ENCODE assay signal across 28 cellular contexts in genomic region chr7:4209126-4209525, GRCh38.
"Had no signal": no experiment of that assay in that cellular context is flagged by ENCODE, and none has a peak within 500 bp of the region (broad histone marks: within the 10 kb centered on the region; RNA-seq: fewer than 3 reads in every experiment).

No MANE protein-coding gene starts in this region.

- H3K27ac ChIP-seq: heart right ventricle, left lung, parathyroid adenoma, right atrium auricular region, right lobe of liver, stomach, testis, thyroid gland, transverse colon, upper lobe of left lung, uterus had no signal

- H3K4me3 Mint-ChIP-seq: mesothelial cell of epicardium; naive thymus-derived CD4-positive, alpha-beta T cell; natural killer cell treated with Interleukin-12 subunit alpha and Interleukin-12 subunit beta and Interleukin-15 and Interleukin-18, amount 100 ng/mL, for 72 hours; stimulated activated naive B cell treated with anti-CD40 and anti-IgM and Interleukin-4, amounts not matched to agents 10 μg/mL and 1 μg/mL and 100 μg/mL, for 72 hours had no signal

- H3K27me3 Mint-ChIP-seq: naive thymus-derived CD4-positive, alpha-beta T cell; natural killer cell treated with Interleukin-12 subunit alpha and Interleukin-12 subunit beta and Interleukin-15 and Interleukin-18, amount 100 ng/mL, for 72 hours; progenitor cell of endocrine pancreas; stimulated activated naive B cell treated with anti-CD40 and anti-IgM and Interleukin-4, amounts not matched to agents 10 μg/mL and 1 μg/mL and 100 μg/mL, for 72 hours had no signal

- H3K4me2 ChIP-seq: smooth muscle cell had no signal

- ATAC-seq: left colon; left lung; mucosa of descending colon; naive thymus-derived CD4-positive, alpha-beta T cell; natural killer cell treated with Interleukin-12 subunit alpha and Interleukin-12 subunit beta and Interleukin-15 and Interleukin-18, amount 100 ng/mL, for 72 hours; stimulated activated naive B cell treated with anti-CD40 and anti-IgM and Interleukin-4, amounts not matched to agents 10 μg/mL and 1 μg/mL and 100 μg/mL, for 72 hours; stimulated activated naive CD8-positive, alpha-beta T cell treated with anti-CD3 and anti-CD28 coated beads, Interleukin-15, Interleukin-2, amounts not matched to agents 100 U/mL and 50 U/mL, for 24 hours had no signal

- H3K4me1 ChIP-seq: heart right ventricle, left lung, parathyroid adenoma, right atrium auricular region, right lobe of liver, stomach, testis, thyroid gland, transverse colon, upper lobe of left lung, uterus had no signal

- H3K9me3 Mint-ChIP-seq: mesothelial cell of epicardium; naive thymus-derived CD4-positive, alpha-beta T cell; natural killer cell treated with Interleukin-12 subunit alpha and Interleukin-12 subunit beta and Interleukin-15 and Interleukin-18, amount 100 ng/mL, for 72 hours had no signal

- H2AFZ ChIP-seq: parathyroid adenoma had no signal

- H3K4me3 ChIP-seq: heart right ventricle, left lung, lung, mucosa of descending colon, right atrium auricular region, right lobe of liver, smooth muscle cell, stomach, testis, thyroid gland, transverse colon, upper lobe of left lung, uterus had no signal

- H3K4me1 Mint-ChIP-seq: stimulated activated naive B cell treated with anti-CD40 and anti-IgM and Interleukin-4, amounts not matched to agents 10 μg/mL and 1 μg/mL and 100 μg/mL, for 72 hours had no signal

- H3K27ac Mint-ChIP-seq: mesothelial cell of epicardium; naive thymus-derived CD4-positive, alpha-beta T cell; natural killer cell treated with Interleukin-12 subunit alpha and Interleukin-12 subunit beta and Interleukin-15 and Interleukin-18, amount 100 ng/mL, for 72 hours; progenitor cell of endocrine pancreas; stimulated activated naive B cell treated with anti-CD40 and anti-IgM and Interleukin-4, amounts not matched to agents 10 μg/mL and 1 μg/mL and 100 μg/mL, for 72 hours had no signal

- H3K9me3 ChIP-seq: heart right ventricle, left lung, mucosa of descending colon, right atrium auricular region, right lobe of liver, stomach, testis, thyroid gland, transverse colon, upper lobe of left lung, uterus had no signal

- H3K27me3 ChIP-seq: left lung, right atrium auricular region, right lobe of liver, stomach, testis, thyroid gland, transverse colon, upper lobe of left lung, uterus had no signal

- H3K36me3 Mint-ChIP-seq: natural killer cell treated with Interleukin-12 subunit alpha and Interleukin-12 subunit beta and Interleukin-15 and Interleukin-18, amount 100 ng/mL, for 72 hours; stimulated activated naive B cell treated with anti-CD40 and anti-IgM and Interleukin-4, amounts not matched to agents 10 μg/mL and 1 μg/mL and 100 μg/mL, for 72 hours had no signal

- H3K36me3 ChIP-seq: heart right ventricle, left lung, right atrium auricular region, right lobe of liver, thyroid gland, transverse colon, uterus had no signal

- DNase-seq: heart right ventricle; hippocampal formation; left colon; mesendoderm; mucosa of descending colon; naive thymus-derived CD4-positive, alpha-beta T cell; nucleus accumbens; stimulated activated CD4-positive, alpha-beta T cell treated with anti-CD3 and anti-CD28 coated beads, Interleukin-1b, Interleukin-23, amount 100 ng/mL, for 48 hours; stimulated activated CD4-positive, alpha-beta T cell treated with anti-CD3 and anti-CD28 coated beads, Interleukin-2, amount 100 ng/mL, for 48 hours; stimulated activated CD4-positive, alpha-beta T cell treated with anti-CD3 and anti-CD28 coated beads, Interleukin-4, amount 100 ng/mL, for 4 hours; stimulated activated CD8-positive, alpha-beta memory T cell treated with anti-CD3 and anti-CD28 coated beads, Interleukin-4, amount 100 ng/mL, for 48 hours; stimulated activated naive B cell treated with anti-CD40 and anti-IgM and Interleukin-4, amounts not matched to agents 10 μg/mL and 1 μg/mL and 100 μg/mL, for 72 hours; stimulated activated naive CD8-positive, alpha-beta T cell treated with anti-CD3 and anti-CD28 coated beads, Interleukin-15, Interleukin-2, amounts not matched to agents 100 U/mL and 50 U/mL, for 24 hours; stomach; testis; thyroid gland; transverse colon; upper lobe of left lung; uterus had no signal

- H3K9ac ChIP-seq: parathyroid adenoma had no signal
